Comparison of ENCODE assay signal across 5 cellular contexts in the genomic region with DNA sequence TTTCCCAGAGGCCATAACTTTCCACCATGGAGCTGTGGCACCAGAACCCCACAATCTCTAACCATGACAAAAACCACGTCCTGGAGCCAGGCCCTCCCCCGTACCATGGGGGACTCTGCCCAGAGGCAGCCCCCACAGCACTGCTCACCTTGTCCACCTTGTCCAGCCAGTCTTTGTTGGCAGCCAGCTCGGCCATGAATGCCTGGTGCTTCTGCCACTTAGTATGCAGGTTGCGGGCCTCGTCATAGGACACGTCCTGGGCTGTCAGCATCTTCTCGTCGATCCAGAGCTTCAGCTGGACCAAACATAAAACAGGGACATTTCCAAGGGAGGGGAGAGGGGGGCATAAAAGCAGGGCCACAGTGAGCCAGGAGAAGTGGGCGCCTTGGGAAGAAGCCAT.
"Had no signal": no experiment of that assay in that cellular context is flagged by ENCODE, and none has a peak within 500 bp of the region (broad histone marks: within the 10 kb centered on the region; RNA-seq: fewer than 3 reads in every experiment).

No MANE protein-coding gene starts in this region.

- DNase-seq: GM23248, GOT3, HCEC 1CT, IMR-90, KBM-7 had no signal

- H3K9ac ChIP-seq: GM23248 had no signal

- H2AFZ ChIP-seq: GM23248 had no signal

- H3K27ac ChIP-seq: GM23248 had no signal

- H3K4me3 ChIP-seq: GM23248 had no signal
